Comparison of ENCODE assay signal across 2 cellular contexts in genomic region chr19:36997152-36997842, GRCh38.
TF ChIP-seq lines count a peak whose summit lies in the region.

No MANE protein-coding gene starts in this region.

TF ChIP-seq in liver, 16 proteins besides CTCF, POLR2A, EP300 and RAD21 (continued from another document):
- TF ChIP-seq REST (IDR thresholded peaks at IDR 0.05): no peak
- no peak for TF ChIP-seq NR2F2 (IDR thresholded peaks at IDR 0.05)
- TF ChIP-seq HNF4A (conservative IDR thresholded peaks at IDR 0.05): no peak
- no peak for TF ChIP-seq SP1 (IDR thresholded peaks at IDR 0.05)
- TF ChIP-seq FOXA2 (IDR thresholded peaks at IDR 0.05): no peak
- TF ChIP-seq GABPA (IDR thresholded peaks at IDR 0.05 in 1 of 2, conservative IDR thresholded peaks at IDR 0.05 in 1 of 2): no peak
- TF ChIP-seq RXRA (IDR thresholded peaks at IDR 0.05): no peak
- TF ChIP-seq TAF1 (conservative IDR thresholded peaks at IDR 0.05): no peak
- no peak for TF ChIP-seq HNF4G (IDR thresholded peaks at IDR 0.05)
- TF ChIP-seq EGR1 (IDR thresholded peaks at IDR 0.05; ENCODE audit: low read depth in 2 of 2): no peak
- no peak for TF ChIP-seq ZBTB33 (IDR thresholded peaks at IDR 0.05)
- TF ChIP-seq ATF3 (IDR thresholded peaks at IDR 0.05): no peak
TF ChIP-seq in liver: peak in this region for 0.

TF ChIP-seq in HepG2, 621 proteins besides CTCF, POLR2A, EP300 and RAD21 (continued from another document):
- TF ChIP-seq SNAPC4 (CRISPR knock-in tag; IDR thresholded peaks at IDR 0.05) (no peak), BCLAF1 (IDR thresholded peaks at IDR 0.05) (no peak), KDM3A (CRISPR knock-in tag; IDR thresholded peaks at IDR 0.05; ENCODE audit: low read depth) (no peak), JARID2 (CRISPR knock-in tag; IDR thresholded peaks at IDR 0.05; ENCODE audit: insufficient replicate concordance) (no peak)
